ENCODE assay signal across 1 cellular context in the genomic region with DNA sequence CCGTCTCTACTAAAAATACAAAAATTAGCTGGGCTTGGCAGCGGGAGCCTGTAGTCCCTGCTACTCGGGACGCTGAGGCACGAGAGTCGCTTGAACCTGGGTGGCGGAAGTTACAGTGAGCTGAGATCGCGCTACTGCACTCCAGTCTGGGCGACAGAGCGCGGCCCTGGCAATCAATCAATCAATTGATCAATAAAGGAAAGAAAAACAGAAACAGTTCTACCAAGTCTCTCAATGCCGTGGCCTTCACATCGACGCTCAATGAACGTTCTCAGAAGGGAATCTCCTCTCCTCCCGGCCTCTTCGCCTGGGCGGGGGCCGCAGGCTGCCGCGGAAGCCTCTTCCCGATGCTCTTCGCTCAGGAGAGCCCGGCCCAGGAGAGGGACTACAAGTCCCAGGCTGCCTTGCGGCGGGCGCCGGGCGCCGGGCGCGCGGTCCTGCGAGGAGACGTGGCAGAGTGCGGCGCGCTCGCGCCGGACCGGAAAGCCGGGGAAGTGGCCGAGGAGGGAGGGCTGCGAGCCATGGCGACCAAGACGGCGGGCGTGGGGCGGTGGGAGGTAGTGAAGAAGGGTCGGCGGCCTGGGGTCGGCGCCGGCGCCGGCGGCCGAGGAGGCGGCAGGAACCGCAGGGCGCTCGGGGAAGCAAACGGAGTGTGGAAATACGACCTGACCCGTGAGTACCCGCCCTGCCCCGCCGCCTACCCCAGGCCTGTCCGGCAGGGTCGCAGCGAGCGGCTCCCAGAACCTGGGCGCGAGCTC.
A peak's percentile ranks its signal among the peaks of the same experiment; 100 is the strongest.
TF ChIP-seq lines count a peak whose summit lies in the region.

Gene TMEM214 (plus strand): TSS at position 471 of the 758 bp plus-strand sequence. CDS start 51 bp downstream, at position 522.

TF ChIP-seq in A549, 52 proteins besides CTCF, POLR2A, EP300 and RAD21 (continued from another document):
- TF ChIP-seq RFX5 (IDR thresholded peaks at IDR 0.05), result no peak
- TF ChIP-seq SMC3 (IDR thresholded peaks at IDR 0.05), result 0 out of 3 replicates have a peak, but pooled peaks have one; percentile 7
- TF ChIP-seq MAX (IDR thresholded peaks at IDR 0.05), result peak; percentile 58
